Comparison of ENCODE assay signal across 9 cellular contexts in genomic region chr3:53773586-53774368, GRCh38.
DNase-seq lines count a peak whose midpoint lies in the region; ATAC-seq and TF ChIP-seq lines count a peak whose summit lies in the region.
"Had no signal": no experiment of that assay in that cellular context is flagged by ENCODE, and none has a peak within 500 bp of the region (broad histone marks: within the 10 kb centered on the region; RNA-seq: fewer than 3 reads in every experiment).

No MANE protein-coding gene starts in this region.

- H3K27ac ChIP-seq in hepatocyte: peak overlapping the region; percentile 56

- H3K4me1 Mint-ChIP-seq in activated T-helper 17 cell treated with anti-CD3 and anti-CD28 coated beads, Interleukin-2, amount 50 U/mL, for 72 hours: peaks cover 6% of the 10 kb centered on the region

- DNase-seq in EL (peak; percentile 67), HS-5 (ENCODE audit: low read depth) (peak; percentile 55), hepatocyte (ENCODE audit: low spot score) (peak; percentile 65), NCI-H82 (lab: John Stamatoyannopoulos, UW) (no peak)
- DNase-seq in stimulated activated naive CD4-positive, alpha-beta T cell (lab: John Stamatoyannopoulos, UW): no peak
- no peak for DNase-seq in effector CD4-positive, alpha-beta T cell
- DNase-seq: activated naive CD8-positive, alpha-beta T cell treated with anti-CD3 and anti-CD28 coated beads, Interleukin-2, amount 10 ng/mL, durations not matched to agents 7 days and 5 days had no signal

- no peak for TF ChIP-seq CTCF in hepatocyte (IDR thresholded peaks at IDR 0.05; ENCODE audit: poor library complexity)

- no peaks in the 10 kb centered on the region for H3K9me3 ChIP-seq in hepatocyte (ENCODE audit: low read depth)

- H4K20me1 ChIP-seq in hepatocyte (ENCODE audit: insufficient read depth, poor library complexity, severe bottlenecking): no peaks in the 10 kb centered on the region

- H3K36me3 Mint-ChIP-seq in activated T-helper 17 cell treated with anti-CD3 and anti-CD28 coated beads, Interleukin-2, amount 50 U/mL, for 72 hours (ENCODE audit: low read depth): no peaks in the 10 kb centered on the region
- H3K36me3 Mint-ChIP-seq: activated naive CD8-positive, alpha-beta T cell treated with anti-CD3 and anti-CD28 coated beads, Interleukin-2, amount 10 ng/mL, durations not matched to agents 7 days and 5 days had no signal

- H2AFZ ChIP-seq in hepatocyte: no peak overlapping the region

- no peaks in the 10 kb centered on the region for H3K9me3 Mint-ChIP-seq in activated T-helper 17 cell treated with anti-CD3 and anti-CD28 coated beads, Interleukin-2, amount 50 U/mL, for 72 hours
- H3K9me3 Mint-ChIP-seq: activated naive CD8-positive, alpha-beta T cell treated with anti-CD3 and anti-CD28 coated beads, Interleukin-2, amount 10 ng/mL, durations not matched to agents 7 days and 5 days had no signal

- no peak overlapping the region for H3K4me3 Mint-ChIP-seq in activated T-helper 17 cell treated with anti-CD3 and anti-CD28 coated beads, Interleukin-2, amount 50 U/mL, for 72 hours
- H3K4me3 Mint-ChIP-seq: activated naive CD8-positive, alpha-beta T cell treated with anti-CD3 and anti-CD28 coated beads, Interleukin-2, amount 10 ng/mL, durations not matched to agents 7 days and 5 days had no signal

- H3K79me2 ChIP-seq in hepatocyte: no peaks in the 10 kb centered on the region

- H3K36me3 ChIP-seq in hepatocyte (replicated peaks; ENCODE audit: insufficient read depth, low read depth): no peaks in the 10 kb centered on the region

- no peak overlapping the region for H3K27ac Mint-ChIP-seq in activated T-helper 17 cell treated with anti-CD3 and anti-CD28 coated beads, Interleukin-2, amount 50 U/mL, for 72 hours
- H3K27ac Mint-ChIP-seq: activated naive CD8-positive, alpha-beta T cell treated with anti-CD3 and anti-CD28 coated beads, Interleukin-2, amount 10 ng/mL, durations not matched to agents 7 days and 5 days had no signal

- peaks cover 23% of the 10 kb centered on the region for H3K4me1 ChIP-seq in hepatocyte (ENCODE audit: insufficient read depth)

- peaks cover 14% of the 10 kb centered on the region for H3K27me3 Mint-ChIP-seq in activated T-helper 17 cell treated with anti-CD3 and anti-CD28 coated beads, Interleukin-2, amount 50 U/mL, for 72 hours

- no peak overlapping the region for H3K4me3 ChIP-seq in hepatocyte

- peak; percentile 89 for ATAC-seq in GM21528 (IDR thresholded peaks at IDR 0.05; ENCODE audit: low FRiP score, unreplicated experiment)
- no peak for ATAC-seq in activated T-helper 17 cell treated with anti-CD3 and anti-CD28 coated beads, Interleukin-2, amount 50 U/mL, for 72 hours (replicated peaks)

- 54% methylated on average over 10 of the region's 10 CpGs for whole genome bisulfite sequencing in hepatocyte (ENCODE audit: low lambda C conversion rate, missing lambda C conversion rate)

- H3K9me2 ChIP-seq in hepatocyte (replicated peaks; ENCODE audit: insufficient read depth): no peaks in the 10 kb centered on the region

- no peaks in the 10 kb centered on the region for H3K27me3 ChIP-seq in hepatocyte

- peak overlapping the region; percentile 25 for H3K4me2 ChIP-seq in hepatocyte

Comparison
In these comparisons a context has a peak if more than half of its experiments do, and no peak if none do; other contexts are left out.
1. DNase-seq: peak in EL (single experiment), HS-5 (single experiment) and hepatocyte (single experiment); none in stimulated activated naive CD4-positive, alpha-beta T cell (0 of 6), NCI-H82 (single experiment) and effector CD4-positive, alpha-beta T cell (single experiment).